9 cellular contexts compared by ENCODE assay signal in the genomic region with DNA sequence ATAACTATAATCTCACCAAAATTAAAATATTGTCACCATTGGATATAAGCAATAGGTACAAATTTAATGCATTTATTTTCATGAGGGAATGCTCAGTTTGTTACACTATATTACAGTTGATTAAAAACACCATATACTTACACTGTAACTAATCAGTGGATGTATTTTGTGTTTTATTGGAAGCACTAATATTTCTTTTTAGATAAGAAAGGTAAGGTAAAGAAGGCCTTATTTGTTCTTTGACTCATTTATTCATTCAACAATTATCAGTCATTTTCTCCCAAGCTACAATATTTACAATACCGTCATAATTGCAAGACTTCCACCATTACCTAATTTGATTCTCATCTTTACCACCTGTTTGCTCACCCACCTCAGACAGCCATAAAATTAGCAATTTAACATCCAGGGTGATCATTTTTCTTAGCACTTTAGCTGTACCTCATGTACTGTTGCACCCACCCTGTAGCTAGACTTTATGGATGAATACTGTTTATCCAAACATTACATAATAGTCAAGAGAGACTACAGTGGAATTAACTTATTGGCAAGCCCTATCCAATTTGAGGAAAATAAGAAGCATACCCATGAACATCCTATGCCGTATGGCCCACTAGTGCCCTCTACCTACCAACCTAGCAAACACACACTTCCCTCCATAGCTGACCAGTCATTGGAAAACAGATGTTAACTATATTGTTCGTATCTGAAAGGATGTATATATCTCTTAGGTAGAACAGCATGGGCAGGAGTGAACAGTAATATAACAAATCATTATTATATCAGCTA.
A peak's percentile ranks its signal among the peaks of the same experiment; 100 is the strongest.
DNase-seq lines count a peak whose midpoint lies in the region; ATAC-seq and TF ChIP-seq lines count a peak whose summit lies in the region.
"Had no signal": no experiment of that assay in that cellular context is flagged by ENCODE, and none has a peak within 500 bp of the region (broad histone marks: within the 10 kb centered on the region; RNA-seq: fewer than 3 reads in every experiment).

No MANE protein-coding gene starts in this region.

- TF ChIP-seq CTCF in choroid plexus epithelial cell (conservative IDR thresholded peaks at IDR 0.05; ENCODE audit: low read depth, low read length) (peak; percentile 76), nephron progenitor cell (IDR thresholded peaks at IDR 0.05) (peak; percentile 57)

- no peaks in the 10 kb centered on the region for H3K27me3 Mint-ChIP-seq in nephron progenitor cell (ENCODE audit: low read depth, poor library complexity)

- ATAC-seq in HG03342 (IDR thresholded peaks at IDR 0.05; ENCODE audit: unreplicated experiment): no peak

- peaks cover 8% of the 10 kb centered on the region for H3K4me1 Mint-ChIP-seq in nephron progenitor cell

- H3K4me3 ChIP-seq in choroid plexus epithelial cell (ENCODE audit: low read depth, low read length): no peak overlapping the region
- H3K4me3 ChIP-seq: BLaER1 treated with 17β-estradiol and CSF1 and Interleukin-3, amounts not matched to agents 10 nM and 100 nM had no signal

- peaks cover 26% of the 10 kb centered on the region for H3K36me3 Mint-ChIP-seq in nephron progenitor cell (ENCODE audit: low read depth)

- no peaks in the 10 kb centered on the region for H3K9me3 Mint-ChIP-seq in nephron progenitor cell

- peak overlapping the region; percentile 33 for H3K27ac Mint-ChIP-seq in nephron progenitor cell

- DNase-seq in NCI-H2227 (lab: John Stamatoyannopoulos, UW; ENCODE audit: unreplicated experiment): peak; percentile 1
- no peak for DNase-seq in NCI-H2227 treated with DMSO at 0.1 percent for 48 hours (lab: John Stamatoyannopoulos, UW)
- DNase-seq in NCI-H2081 (lab: John Stamatoyannopoulos, UW): peak; percentile 50 to 91
- peak; percentile 68 for DNase-seq in choroid plexus epithelial cell (ENCODE audit: low read depth)
- no peak for DNase-seq in nephron progenitor cell
- DNase-seq in stimulated activated CD4-positive, alpha-beta T cell treated with anti-CD3 and anti-CD28 coated beads, Interleukin-1b, Interleukin-23, amount 100 ng/mL, for 48 hours: no peak
- no peak for DNase-seq in ureter (ENCODE audit: low spot score)

- H3K4me3 Mint-ChIP-seq in nephron progenitor cell: no peak overlapping the region

Comparison
In these comparisons a context has a peak if more than half of its experiments do, and no peak if none do; other contexts are left out.
1. DNase-seq: peak in NCI-H2227 (single experiment), NCI-H2081 (2 of 2) and choroid plexus epithelial cell (single experiment); none in NCI-H2227 treated with DMSO at 0.1 percent for 48 hours (single experiment), nephron progenitor cell (single experiment), stimulated activated CD4-positive, alpha-beta T cell treated with anti-CD3 and anti-CD28 coated beads, Interleukin-1b, Interleukin-23, amount 100 ng/mL, for 48 hours (single experiment) and ureter (single experiment).